8 cellular contexts compared by ENCODE assay signal in the genomic region with DNA sequence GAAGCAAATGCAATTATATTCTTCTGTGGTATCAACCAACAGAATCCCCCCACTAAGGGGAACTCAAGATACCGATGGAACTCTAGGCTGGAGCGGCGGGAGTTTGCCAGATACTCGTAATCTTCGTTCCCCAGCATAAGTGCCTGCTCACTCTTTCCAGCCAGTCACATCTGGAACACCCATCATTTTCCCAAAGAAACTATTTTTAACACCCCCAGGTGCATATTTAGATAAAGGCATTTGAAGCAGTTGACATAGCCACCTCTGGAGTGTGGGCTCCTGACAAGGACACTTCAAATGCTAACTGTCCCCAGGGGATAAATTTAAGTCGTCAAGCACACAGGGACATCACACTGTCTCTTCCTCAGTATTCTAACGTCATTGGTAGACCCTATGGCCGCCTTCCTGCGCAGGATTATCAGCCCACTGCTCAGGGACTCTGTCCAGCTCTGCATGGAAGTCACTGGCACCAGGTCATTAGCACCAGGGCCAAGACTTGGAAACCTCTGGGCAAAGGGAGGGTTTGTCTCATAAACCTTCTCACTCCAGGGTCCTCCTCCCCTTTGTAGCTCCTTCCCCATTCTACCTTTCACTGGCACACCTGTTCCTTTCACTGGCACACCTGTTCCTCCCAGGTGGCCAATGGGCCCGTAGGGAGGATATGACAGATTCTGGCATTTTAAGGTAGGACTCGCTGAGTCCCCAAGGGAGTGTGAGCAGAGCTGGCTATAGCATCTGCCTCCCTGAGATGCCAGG. TPM values are rescaled to one million over a fixed set of nuclear protein-coding genes. Genes with fewer than 3 reads are reported as not detected.
DNase-seq lines count a peak whose midpoint lies in the region; ATAC-seq and TF ChIP-seq lines count a peak whose summit lies in the region.

No MANE protein-coding gene starts in this region.

- no peak overlapping the region for H3K18ac ChIP-seq in IMR-90 (ENCODE audit: low read depth, low read length)

- TF ChIP-seq POLR2A in IMR-90 (IDR thresholded peaks at IDR 0.05; ENCODE audit: low read depth, low read length) (no peak), breast epithelium (IDR thresholded peaks at IDR 0.05) (no peak)

- peak overlapping the region; percentile 46; the same call in 1 of the 2 replicates for H3K56ac ChIP-seq in IMR-90 (ENCODE audit: extremely low read depth, insufficient read depth, low read length)

- H3K23ac ChIP-seq in IMR-90 (ENCODE audit: low read depth, low read length) = 0 out of 2 replicates have a peak overlapping the region, but pooled peaks have one; percentile 32

- H3K9ac ChIP-seq in IMR-90 (ENCODE audit: low read depth, low read length) (peak overlapping the region; percentile 46), mucosa of stomach (ENCODE audit: low read length) (peak overlapping the region; percentile 95)

- H2BK120ac ChIP-seq in IMR-90 (ENCODE audit: low read depth, low read length) = 0 out of 2 replicates have a peak overlapping the region, but pooled peaks have one; percentile 32

- TF ChIP-seq RAD21 in IMR-90 (IDR thresholded peaks at IDR 0.05; ENCODE audit: low read length) = no peak

- H3K9me1 ChIP-seq in IMR-90 (ENCODE audit: insufficient read depth, low read length) = no peaks in the 10 kb centered on the region

- peak overlapping the region; percentile 91 for H2AFZ ChIP-seq in IMR-90 (replicated peaks; ENCODE audit: low read length, poor library complexity)

- H2AK5ac ChIP-seq in IMR-90 (ENCODE audit: low read depth, low read length) = no peak overlapping the region

- H3K79me1 ChIP-seq in IMR-90 (ENCODE audit: low read depth in 1 of 2, low read length in 2 of 2) = no peaks in the 10 kb centered on the region

- peak overlapping the region; percentile 4 for H2AK9ac ChIP-seq in IMR-90 (replicated peaks; ENCODE audit: low read depth, low read length, poor library complexity)

- H4K91ac ChIP-seq in IMR-90 (ENCODE audit: insufficient read depth, low read depth, low read length) = peak overlapping the region; percentile 39; the same call in 1 of the 2 replicates

- in situ Hi-C loops in IMR-90 (cut with MboI; ENCODE audit: low sequenced_read_pairs) = no loop called here

- peak overlapping the region; percentile 38 for H4K5ac ChIP-seq in IMR-90 (ENCODE audit: low read depth, low read length)

- intact Hi-C loops in IMR-90 (cut with micrococcal nuclease) (no loop called here), breast epithelium (cut with DNase I; ENCODE audit: low total_unique reads) (loop anchor here (10.0 kb wide), 1 partner anchor 74 kb away; a partner anchor contains a TSS)

- H2BK15ac ChIP-seq in IMR-90 (ENCODE audit: low read depth, low read length) = no peak overlapping the region

- H3K4me1 ChIP-seq in IMR-90 (ENCODE audit: control insufficient read depth, insufficient read depth, low read length) (peaks cover 4% of the 10 kb centered on the region; the same call in 1 of the 2 replicates), breast epithelium (peaks cover 0 to 4% of the 10 kb centered on the region in 2 donors), mucosa of stomach (ENCODE audit: control insufficient read depth, insufficient read depth, low read length) (peaks cover 30% of the 10 kb centered on the region)

- ATAC-seq in IMR-90 (ENCODE audit: low read depth) (no peak), GM18498 (IDR thresholded peaks at IDR 0.05; ENCODE audit: unreplicated experiment) (no peak), GM21390 (IDR thresholded peaks at IDR 0.05; ENCODE audit: unreplicated experiment) (no peak)

- no peak for TF ChIP-seq CTCF in AG09309 (IDR thresholded peaks at IDR 0.05; ENCODE audit: control insufficient read depth, insufficient read depth, low read depth, low read length, missing control alignments)
- no peak for TF ChIP-seq CTCF in IMR-90 (conservative IDR thresholded peaks at IDR 0.05; ENCODE audit: low read depth, low read length)
- TF ChIP-seq CTCF in breast epithelium (IDR thresholded peaks at IDR 0.05) = no peak

- peak overlapping the region; percentile 88 for H3K4me2 ChIP-seq in IMR-90 (ENCODE audit: low read depth, low read length)

- CTCF ChIA-PET in IMR-90 (lab: Yijun Ruan, JAX) = interaction anchor here (0.9 to 2.1 kb wide), 3 partner anchors 14 to 85 kb away, joined by 3 to 9 read pairs (median 4); no protein-coding TSS in a partner anchor

- no peak overlapping the region; the same call in 1 of the 2 replicates for H3K14ac ChIP-seq in IMR-90 (replicated peaks; ENCODE audit: low read depth, low read length)

- peak overlapping the region; percentile 66 for H3K4ac ChIP-seq in IMR-90 (ENCODE audit: low read depth, low read length)

- H3K4me3 ChIP-seq in AG09309 (ENCODE audit: control insufficient read depth, low read depth, low read length) (peak overlapping the region; percentile 50), IMR-90 (ENCODE audit: insufficient read depth, low read depth, low read length) (peak overlapping the region; percentile 57), breast epithelium (peak overlapping the region; percentile 67 to 86 (median 74)), mucosa of stomach (ENCODE audit: low read length) (peak overlapping the region; percentile 56)

- no peaks in the 10 kb centered on the region for H4K20me1 ChIP-seq in IMR-90 (ENCODE audit: insufficient read depth, low read length)

- WGBS in IMR-90 (ENCODE audit: extremely low coverage in 2 of 2, insufficient read length in 1 of 2), 2 experiments = 75% methylated on average over 1 of the region's 11 CpGs; no CpG with 5 or more reads in 1 of the 2 experiments

- no peak overlapping the region for H2BK20ac ChIP-seq in IMR-90 (ENCODE audit: low read depth, low read length)

- H3K27ac ChIP-seq in IMR-90 (ENCODE audit: insufficient read depth, low read length) (peak overlapping the region; percentile 69), breast epithelium (peak overlapping the region; percentile 96 to 97)

- no TSS peak for BruUV-seq in IMR-90 (replicated peaks; lab: Mats Ljungman, UMichigan)

- no peaks in the 10 kb centered on the region for H3K36me3 ChIP-seq in IMR-90 (ENCODE audit: control insufficient read depth, insufficient read depth, low read length)
- H3K36me3 ChIP-seq in breast epithelium = no peaks in the 10 kb centered on the region
- H3K36me3 ChIP-seq in mucosa of stomach (ENCODE audit: control insufficient read depth, insufficient read depth, low read length) = no peaks in the 10 kb centered on the region

- H3K9me3 ChIP-seq in IMR-90 (ENCODE audit: control insufficient read depth, insufficient read depth, low read length) = no peaks in the 10 kb centered on the region
- no peaks in the 10 kb centered on the region for H3K9me3 ChIP-seq in breast epithelium
- H3K9me3 ChIP-seq in mucosa of stomach (ENCODE audit: control insufficient read depth, low read length) = no peaks in the 10 kb centered on the region

- POLR2A ChIA-PET in IMR-90 (lab: Charles Lee; ENCODE audit: unreplicated experiment) = no interaction called here

- dilution Hi-C loops in IMR-90 (cut with HindIII; ENCODE audit: low sequenced_read_pairs, unreplicated experiment) = no loop called here

- peak overlapping the region; percentile 64 to 77; a peak in 3 of 4 replicates for H4K8ac ChIP-seq in IMR-90 (ENCODE audit: low read depth in 2 of 2, low read length in 2 of 2)

- DNase-seq in AG09309 (ENCODE audit: low read depth) = no peak
- no peak for DNase-seq in IMR-90
- no peak for DNase-seq in breast epithelium (ENCODE audit: low spot score in 2 of 2)
- no peak for DNase-seq in NOMO-1 treated with DMSO at 0.1 percent for 48 hours (lab: John Stamatoyannopoulos, UW; ENCODE audit: unreplicated experiment)
- DNase-seq in NCI-H1694 (lab: John Stamatoyannopoulos, UW) = no peak

- no peaks in the 10 kb centered on the region for H3K27me3 ChIP-seq in IMR-90 (ENCODE audit: control insufficient read depth, insufficient read depth, low read length)
- no peaks in the 10 kb centered on the region for H3K27me3 ChIP-seq in breast epithelium
- no peaks in the 10 kb centered on the region for H3K27me3 ChIP-seq in mucosa of stomach (ENCODE audit: control insufficient read depth, insufficient read depth, low read length)

- no peak overlapping the region for H2BK5ac ChIP-seq in IMR-90 (ENCODE audit: low read depth, low read length, poor library complexity, severe bottlenecking)

TF ChIP-seq in IMR-90, 13 proteins besides CTCF, POLR2A, EP300 and RAD21 (continues in another document):
- TF ChIP-seq MAFK (IDR thresholded peaks at IDR 0.05; ENCODE audit: low read depth, low read length) (no peak), CHD1 (IDR thresholded peaks at IDR 0.05; ENCODE audit: low read depth, low read length) (no peak), RFX5 (IDR thresholded peaks at IDR 0.05; ENCODE audit: low read depth, low read length) (no peak), NFE2L2 (IDR thresholded peaks at IDR 0.05; ENCODE audit: low read depth, low read length) (no peak), MAZ (IDR thresholded peaks at IDR 0.05; ENCODE audit: borderline replicate concordance, low read depth, low read length) (no peak), SMC3 (IDR thresholded peaks at IDR 0.05; ENCODE audit: low read depth, low read length) (no peak), MXI1 (IDR thresholded peaks at IDR 0.05; ENCODE audit: borderline replicate concordance, low read depth, low read length) (no peak), RCOR1 (IDR thresholded peaks at IDR 0.05; ENCODE audit: insufficient replicate concordance, low read length) (no peak), CEBPB (IDR thresholded peaks at IDR 0.05; ENCODE audit: low read depth, low read length) (no peak)
- TF ChIP-seq, protein P1, sequence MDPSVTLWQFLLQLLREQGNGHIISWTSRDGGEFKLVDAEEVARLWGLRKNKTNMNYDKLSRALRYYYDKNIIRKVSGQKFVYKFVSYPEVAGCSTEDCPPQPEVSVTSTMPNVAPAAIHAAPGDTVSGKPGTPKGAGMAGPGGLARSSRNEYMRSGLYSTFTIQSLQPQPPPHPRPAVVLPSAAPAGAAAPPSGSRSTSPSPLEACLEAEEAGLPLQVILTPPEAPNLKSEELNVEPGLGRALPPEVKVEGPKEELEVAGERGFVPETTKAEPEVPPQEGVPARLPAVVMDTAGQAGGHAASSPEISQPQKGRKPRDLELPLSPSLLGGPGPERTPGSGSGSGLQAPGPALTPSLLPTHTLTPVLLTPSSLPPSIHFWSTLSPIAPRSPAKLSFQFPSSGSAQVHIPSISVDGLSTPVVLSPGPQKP (IDR thresholded peaks at IDR 0.05; ENCODE audit: borderline replicate concordance, low read depth, low read length) = no peak

RNA-seq across cellular contexts. Expression of a gene that starts 48.8 kb away (rescaled TPM):
- total RNA-seq in IMR-90 (2012; rRNA removed) (171 and 188 TPM in 2 replicates), breast epithelium (100 to 1,000 TPM; 287 to 603 (median 462) TPM)
- polyA plus RNA-seq in IMR-90 (2012; rRNA removed) = 253 and 256 TPM in 2 replicates
- 141 and 209 TPM in 2 replicates for polyA plus RNA-seq in IMR-90 (2012; cell fraction: cytosol; rRNA removed)
- polyA plus RNA-seq in IMR-90 (2012; cell fraction: nucleus; rRNA removed; ENCODE audit: low replicate concordance) = 46.9 and 78.7 TPM in 2 replicates
